Comparison of ENCODE assay signal across 8 cellular contexts in the genomic region with DNA sequence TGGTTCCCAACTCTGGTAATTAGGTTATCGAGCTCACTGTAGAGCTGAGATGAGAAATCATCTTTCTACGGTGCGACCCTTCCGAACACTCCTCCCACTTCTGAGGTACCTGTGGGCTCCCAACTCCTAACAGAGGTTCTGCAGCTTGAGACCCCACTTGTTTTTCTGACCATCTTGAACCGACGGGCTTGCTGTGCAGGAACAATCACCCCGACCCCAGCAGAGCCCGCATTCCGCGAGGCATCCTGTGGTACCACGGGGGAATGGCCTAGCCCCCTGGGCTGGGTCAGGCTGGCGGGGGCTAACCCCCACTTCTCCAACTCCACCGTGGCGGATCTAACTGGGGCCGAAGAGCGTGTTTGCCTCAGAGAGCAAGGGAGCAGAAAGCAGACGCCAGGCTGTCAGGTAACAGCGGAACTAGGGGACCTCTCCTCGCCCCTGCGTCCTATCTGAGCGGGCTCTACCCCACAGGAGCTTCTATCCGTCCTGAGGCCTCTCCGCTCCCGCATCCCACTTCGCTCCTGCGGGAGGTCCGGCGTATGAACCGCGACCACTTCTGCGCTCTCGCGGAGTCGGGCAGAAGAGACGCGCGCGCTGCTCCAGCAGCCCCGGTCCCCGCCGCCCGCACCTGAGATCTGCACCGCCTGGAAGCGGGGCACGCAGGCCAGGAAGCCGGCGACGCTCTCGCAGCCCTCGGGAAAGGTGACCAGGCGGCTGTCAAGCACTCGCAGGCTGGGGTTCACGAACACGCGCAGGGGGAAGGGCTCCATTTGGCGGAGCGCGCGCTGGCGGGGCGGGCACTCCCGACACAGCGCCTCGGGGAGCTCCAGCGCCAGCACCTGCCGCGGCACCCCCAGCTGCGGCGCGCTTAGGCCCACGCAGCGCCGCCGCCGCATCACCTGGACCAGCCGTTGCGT. TPM values are rescaled to one million over a fixed set of nuclear protein-coding genes. Genes with fewer than 3 reads are reported as not detected.
DNase-seq lines count a peak whose midpoint lies in the region; ATAC-seq lines count a peak whose summit lies in the region.

No MANE protein-coding gene starts in this region.

- 5 to 9% methylated on average over 69 to 72 of the region's 77 CpGs for WGBS in mesodermal cell (ENCODE audit: insufficient coverage in 2 of 2), 2 experiments

- H3K27ac Mint-ChIP-seq in T-helper 17 cell: peak overlapping the region; percentile 72

- H3K4me1 ChIP-seq in mesodermal cell (ENCODE audit: control insufficient read depth, insufficient read depth, low read length, poor library complexity, severe bottlenecking): peaks cover 17% of the 10 kb centered on the region

- no peaks in the 10 kb centered on the region for H3K36me3 Mint-ChIP-seq in T-helper 17 cell (ENCODE audit: low read depth)

- peaks cover 32% of the 10 kb centered on the region for H3K4me1 Mint-ChIP-seq in T-helper 17 cell

- no peak for DNase-seq in activated CD4-positive, CD25-positive, alpha-beta regulatory T cell treated with anti-CD3 and anti-CD28 coated beads, Interleukin-2, amount 50 U/mL, for 72 hours
- DNase-seq in T-helper 17 cell (peak in 2 of 3 donors; percentile 39 to 54), dermis blood vessel endothelial cell (peak; percentile 38), HK-2 (ENCODE audit: unreplicated experiment) (no peak)
- DNase-seq in stimulated activated naive CD4-positive, alpha-beta T cell treated with Interleukin-2 at 50 U/mL for 16 hours (lab: John Stamatoyannopoulos, UW): peak; percentile 62

- H3K9me3 ChIP-seq in T-helper 17 cell (ENCODE audit: control insufficient read depth, low read length, poor library complexity, severe bottlenecking) (no peaks in the 10 kb centered on the region), mesodermal cell (ENCODE audit: control insufficient read depth, low read length) (no peaks in the 10 kb centered on the region)

- no peaks in the 10 kb centered on the region for H3K27me3 Mint-ChIP-seq in T-helper 17 cell

- peak; percentile 50 to 51 for ATAC-seq in activated CD4-positive, CD25-positive, alpha-beta regulatory T cell treated with anti-CD3 and anti-CD28 coated beads, Interleukin-2, amount 50 U/mL, for 24 hours
- peak; percentile 29 for ATAC-seq in HG03095 (IDR thresholded peaks at IDR 0.05; ENCODE audit: unreplicated experiment)
- ATAC-seq in T-helper 17 cell: peak; percentile 68

- H3K4me3 ChIP-seq in mesodermal cell (ENCODE audit: extremely low read depth, insufficient read depth, low read length, poor library complexity, severe bottlenecking): peak overlapping the region; percentile 71

- peaks cover 74% of the 10 kb centered on the region for H3K36me3 ChIP-seq in mesodermal cell (ENCODE audit: control insufficient read depth, insufficient read depth, low read length)

- H3K27ac ChIP-seq in mesodermal cell (ENCODE audit: low read depth, low read length, severe bottlenecking): peak overlapping the region; percentile 45

- H3K4me3 Mint-ChIP-seq in T-helper 17 cell: peak overlapping the region; percentile 89

RNA-seq across cellular contexts. Expression of a gene that starts 0.8 kb away (rescaled TPM):
- 1 to 10 TPM; 4.1 to 4.3 TPM for total RNA-seq in T-helper 17 cell
- 15.1 and 19.3 TPM in 2 replicates for total RNA-seq in dermis blood vessel endothelial cell
- polyA plus RNA-seq in mesodermal cell (2013, experiment 1 of 2): 4.9 TPM
- 3.5 TPM for polyA plus RNA-seq in mesodermal cell (2013, experiment 2 of 2)

RNA-seq across cellular contexts. Expression of a gene that starts 9.7 kb away (rescaled TPM):
- total RNA-seq in T-helper 17 cell (10 to 100 TPM; 21.7 to 22.8 TPM), dermis blood vessel endothelial cell (37.4 and 43.1 TPM in 2 replicates)
- polyA plus RNA-seq in mesodermal cell (2013, experiment 1 of 2): 33.5 TPM
- 27.8 TPM for polyA plus RNA-seq in mesodermal cell (2013, experiment 2 of 2)

RNA-seq across cellular contexts. Expression of a gene that starts 9.9 kb away (rescaled TPM):
- 10 to 100 TPM; 28.5 to 29.7 TPM for total RNA-seq in T-helper 17 cell
- total RNA-seq in dermis blood vessel endothelial cell: 25.6 and 27.4 TPM in 2 replicates
- 19.1 TPM for polyA plus RNA-seq in mesodermal cell (2013, experiment 1 of 2)
- 22.2 TPM for polyA plus RNA-seq in mesodermal cell (2013, experiment 2 of 2)

RNA-seq across cellular contexts. Expression of a gene that starts 18.5 kb away (rescaled TPM):
- total RNA-seq in T-helper 17 cell: 10 to 100 TPM; 43.8 to 53.7 TPM
- 35.4 and 38.3 TPM in 2 replicates for total RNA-seq in dermis blood vessel endothelial cell
- polyA plus RNA-seq in mesodermal cell (2013, experiment 1 of 2): 32.3 TPM
- polyA plus RNA-seq in mesodermal cell (2013, experiment 2 of 2): 28.0 TPM

RNA-seq across cellular contexts. Expression of a gene that starts 22.0 kb away (rescaled TPM):
- total RNA-seq in T-helper 17 cell (under 1 TPM in 1 of 2 donors, not detected in 1; 0.75 TPM), dermis blood vessel endothelial cell (0.14 and 0.17 TPM in 2 replicates)
- 0.37 TPM for polyA plus RNA-seq in mesodermal cell (2013, experiment 1 of 2)
- not detected for polyA plus RNA-seq in mesodermal cell (2013, experiment 2 of 2)

Comparison
In these comparisons a context has a peak if more than half of its experiments do, and no peak if none do; other contexts are left out.
1. DNase-seq: peak in T-helper 17 cell (2 of 3), dermis blood vessel endothelial cell (single experiment) and stimulated activated naive CD4-positive, alpha-beta T cell treated with Interleukin-2 at 50 U/mL for 16 hours (single experiment); none in activated CD4-positive, CD25-positive, alpha-beta regulatory T cell treated with anti-CD3 and anti-CD28 coated beads, Interleukin-2, amount 50 U/mL, for 72 hours (single experiment) and HK-2 (single experiment).
2. Peak in every context shown above with its lines, with median percentiles within 50 percentile points of each other: ATAC-seq.